ENCODE assay signal across 24 cellular contexts in genomic region chr12:13422291-13422690, GRCh38.
"Had no signal": no experiment of that assay in that cellular context is flagged by ENCODE, and none has a peak within 500 bp of the region (broad histone marks: within the 10 kb centered on the region; RNA-seq: fewer than 3 reads in every experiment).

No MANE protein-coding gene starts in this region.

- DNase-seq: dermis blood vessel endothelial cell; dorsolateral prefrontal cortex; effector CD4-positive, alpha-beta T cell; effector memory CD8-positive, alpha-beta T cell; erythroblast; esophagus squamous epithelium; foreskin fibroblast; foreskin melanocyte; gastrocnemius medialis; glutamatergic neuron; head of caudate nucleus; heart right ventricle; hippocampal formation; left cardiac atrium; left lung; left ventricle myocardium superior; lower lobe of right lung; midbrain had no signal

- H3K27me3 ChIP-seq: dorsolateral prefrontal cortex, esophagus squamous epithelium, gastrocnemius medialis, left lung had no signal

- H3K4me3 ChIP-seq: coronary artery, dorsolateral prefrontal cortex, esophagus squamous epithelium, gastrocnemius medialis, heart right ventricle, left lung, lower lobe of right lung had no signal

- ATAC-seq: effector memory CD8-positive, alpha-beta T cell; esophagus mucosa; gastrocnemius medialis; heart right ventricle; left cardiac atrium; left lung; left ventricle myocardium superior; lower lobe of right lung had no signal

- H3K36me3 ChIP-seq: esophagus squamous epithelium, gastrocnemius medialis, heart right ventricle, left lung, lower lobe of right lung had no signal

- FAIRE-seq: colon, endometrium, islet of Langerhans, keratinocyte had no signal

- H3K4me1 ChIP-seq: esophagus squamous epithelium, gastrocnemius medialis, heart right ventricle, left lung, lower lobe of right lung had no signal

- H3K9me3 ChIP-seq: esophagus squamous epithelium, gastrocnemius medialis, heart right ventricle, left lung, lower lobe of right lung had no signal

- H3K27ac ChIP-seq: coronary artery, dorsolateral prefrontal cortex, esophagus squamous epithelium, gastrocnemius medialis, heart right ventricle, left lung, lower lobe of right lung had no signal
